In genomic region chr18:1539276-1539675, GRCh38 we compare ENCODE assay signal across 30 cellular contexts.
"Had no signal": no experiment of that assay in that cellular context is flagged by ENCODE, and none has a peak within 500 bp of the region (broad histone marks: within the 10 kb centered on the region; RNA-seq: fewer than 3 reads in every experiment).

No MANE protein-coding gene starts in this region.

- FAIRE-seq: astrocyte, TTC549 had no signal

- DNase-seq: activated B cell treated with CpG ODN at 0.5 μM for 24 hours; activated CD4-positive, alpha-beta memory T cell treated with anti-CD3 and anti-CD28 coated beads for 36 hours; activated CD4-positive, alpha-beta T cell treated with anti-CD3 and anti-CD28 coated beads for 4 hours; activated CD4-positive, alpha-beta T cell treated with anti-CD3 and anti-CD28 coated beads, Interleukin-2, amount 10 ng/mL, durations not matched to agents 24 days and 14 days; activated CD4-positive, alpha-beta T cell treated with anti-CD3 and anti-CD28 coated beads, Interleukin-2, amount 50 U/mL, for 1 hour; activated CD4-positive, alpha-beta T cell treated with anti-CD3 and anti-CD28 coated beads, Interleukin-2, amount 50 U/mL, for 4 hours; activated CD4-positive, CD25-positive, alpha-beta regulatory T cell treated with anti-CD3 and anti-CD28 coated beads, Interleukin-2, amount 50 U/mL, for 72 hours; activated CD8-positive, alpha-beta memory T cell treated with anti-CD3 and anti-CD28 coated beads, Interleukin-2, amount 50 U/mL, for 4 hours; activated CD8-positive, alpha-beta T cell treated with anti-CD3 and anti-CD28 coated beads for 36 hours; activated effector memory CD4-positive, alpha-beta T cell treated with anti-CD3 and anti-CD28 coated beads, Interleukin-2, amount 50 U/mL, for 16 hours; activated gamma-delta T cell treated with Interleukin-2 at 50 U/mL for 16 hours; activated naive CD4-positive, alpha-beta T cell; activated naive CD4-positive, alpha-beta T cell treated with anti-CD3 and anti-CD28 coated beads for 36 hours; activated naive CD4-positive, alpha-beta T cell treated with anti-CD3 and anti-CD28 coated beads, Interleukin-2, amount 50 U/mL, for 16 hours; activated naive CD8-positive, alpha-beta T cell treated with anti-CD3 and anti-CD28 coated beads for 36 hours; activated T-cell treated with anti-CD3 and anti-CD28 coated beads for 4 hours; activated T-cell treated with anti-CD3 and anti-CD28 coated beads, Interleukin-2, amount 50 U/mL, for 1 hour; activated T-cell treated with anti-CD3 and anti-CD28 coated beads, Interleukin-2, amount 50 U/mL, for 4 hours; activated T-cell treated with anti-CD3 and anti-CD28 coated beads, Interleukin-2, amount 50 U/mL, for 72 hours; adrenal gland; amniotic stem cell; aorta; body of pancreas; brain microvascular endothelial cell; central memory CD4-positive, alpha-beta T cell; cerebellar nuclear complex; T-cell; T-helper 17 cell had no signal
